18 cellular contexts compared by ENCODE assay signal in genomic region chr4:24594887-24595286, GRCh38. TPM values are rescaled to one million over a fixed set of nuclear protein-coding genes. Genes with fewer than 3 reads are reported as not detected.
DNase-seq lines count a peak whose midpoint lies in the region; ATAC-seq and TF ChIP-seq lines count a peak whose summit lies in the region.
"Had no signal": no experiment of that assay in that cellular context is flagged by ENCODE, and none has a peak within 500 bp of the region (broad histone marks: within the 10 kb centered on the region; RNA-seq: fewer than 3 reads in every experiment).

No MANE protein-coding gene starts in this region.

- intact Hi-C loops in CD4-positive, alpha-beta T cell (cut with DNase I, micrococcal nuclease) = no loop called here

- H3K27ac Mint-ChIP-seq in CD4-positive, alpha-beta T cell = no peak overlapping the region
- H3K27ac Mint-ChIP-seq: activated naive CD4-positive, alpha-beta T cell treated with anti-CD3 and anti-CD28 coated beads, Interleukin-2, amount 50 U/mL, for 24 hours; neural progenitor cell; stimulated activated naive CD8-positive, alpha-beta T cell treated with anti-CD3 and anti-CD28 coated beads, Interleukin-15, amount 100 ng/mL, for 72 hours had no signal

- H3K4me3 Mint-ChIP-seq in CD4-positive, alpha-beta T cell = no peak overlapping the region
- H3K4me3 Mint-ChIP-seq: activated naive CD4-positive, alpha-beta T cell treated with anti-CD3 and anti-CD28 coated beads, Interleukin-2, amount 50 U/mL, for 24 hours; neural progenitor cell; stimulated activated naive CD8-positive, alpha-beta T cell treated with anti-CD3 and anti-CD28 coated beads, Interleukin-15, amount 100 ng/mL, for 72 hours had no signal

- no peaks in the 10 kb centered on the region for H3K4me1 Mint-ChIP-seq in CD4-positive, alpha-beta T cell (ENCODE audit: low read depth)
- H3K4me1 Mint-ChIP-seq: activated naive CD4-positive, alpha-beta T cell treated with anti-CD3 and anti-CD28 coated beads, Interleukin-2, amount 50 U/mL, for 24 hours; neural progenitor cell; stimulated activated naive CD8-positive, alpha-beta T cell treated with anti-CD3 and anti-CD28 coated beads, Interleukin-15, amount 100 ng/mL, for 72 hours had no signal

- H3K9me3 Mint-ChIP-seq in CD4-positive, alpha-beta T cell = peaks cover 12% of the 10 kb centered on the region

- H3K27ac ChIP-seq in CD4-positive, alpha-beta T cell (ENCODE audit: low read depth, low read length) = no peak overlapping the region
- H3K27ac ChIP-seq: HL-60, neural progenitor cell had no signal

- ATAC-seq in HG02678 (IDR thresholded peaks at IDR 0.05; ENCODE audit: unreplicated experiment) = no peak
- no peak for ATAC-seq in CD4-positive, alpha-beta T cell (ENCODE audit: poor library complexity)
- ATAC-seq: HCT116; stimulated activated naive CD8-positive, alpha-beta T cell treated with anti-CD3 and anti-CD28 coated beads, Interleukin-15, amount 100 ng/mL, for 72 hours had no signal

- peaks cover 16% of the 10 kb centered on the region for H3K9me3 ChIP-seq in CD4-positive, alpha-beta T cell (ENCODE audit: control insufficient read depth, low read length)

- no peak for TF ChIP-seq CTCF in CD4-positive, alpha-beta T cell (IDR thresholded peaks at IDR 0.05)

- H3K27me3 ChIP-seq in CD4-positive, alpha-beta T cell (ENCODE audit: control insufficient read depth, insufficient read depth, low read length) = no peaks in the 10 kb centered on the region
- H3K27me3 ChIP-seq: neural progenitor cell had no signal

- POLR2A ChIA-PET in CD4-positive, alpha-beta T cell (lab: Charles Lee) = no interaction called here

- H3K36me3 Mint-ChIP-seq in CD4-positive, alpha-beta T cell (ENCODE audit: low read depth) = peaks cover 5% of the 10 kb centered on the region
- H3K36me3 Mint-ChIP-seq: neural progenitor cell had no signal

- peak; percentile 47 for DNase-seq in SIG-M5 treated with dmso at 0.1 percent for 504 hours (lab: John Stamatoyannopoulos, UW; ENCODE audit: unreplicated experiment)
- DNase-seq in SIG-M5 (lab: John Stamatoyannopoulos, UW) = no peak
- DNase-seq in T1000 (lab: John Stamatoyannopoulos, UW) = peak; percentile 31
- peak; percentile 51 for DNase-seq in fibroblast of the conjunctiva (ENCODE audit: low read depth)
- DNase-seq in DMS79 (lab: John Stamatoyannopoulos, UW) = no peak
- no peak for DNase-seq in GM03348 (ENCODE audit: low spot score)
- no peak for DNase-seq in CD4-positive, alpha-beta T cell
- DNase-seq: cerebellar nuclear complex; COR-L47; erythroblast; NCI-H2081; SHP77 treated with DMSO at 0.1 percent for 48 hours; stimulated activated naive CD8-positive, alpha-beta T cell treated with anti-CD3 and anti-CD28 coated beads, Interleukin-15, amount 100 ng/mL, for 72 hours had no signal

- peaks cover 13% of the 10 kb centered on the region for H3K27me3 Mint-ChIP-seq in CD4-positive, alpha-beta T cell
- H3K27me3 Mint-ChIP-seq: stimulated activated naive CD8-positive, alpha-beta T cell treated with anti-CD3 and anti-CD28 coated beads, Interleukin-15, amount 100 ng/mL, for 72 hours had no signal

- CTCF ChIA-PET in CD4-positive, alpha-beta T cell (lab: Charles Lee) = interaction anchor here (1.0 to 1.1 kb wide), 2 partner anchors 10 to 12 kb away, joined by 3 read pairs; partner anchors contain the start of gene DHX15

RNA-seq across cellular contexts. Expression of gene DHX15, which starts 10.5 kb away (rescaled TPM):
- total RNA-seq in CD4-positive, alpha-beta T cell = 100 to 1,000 TPM; 208 to 209 TPM

Comparison
In these comparisons a context has a peak if more than half of its experiments do, and no peak if none do; other contexts are left out.
1. DNase-seq: peak in SIG-M5 treated with dmso at 0.1 percent for 504 hours (single experiment), T1000 (single experiment) and fibroblast of the conjunctiva (single experiment); none in SIG-M5 (single experiment), DMS79 (single experiment), GM03348 (single experiment) and CD4-positive, alpha-beta T cell (0 of 10).